8 cellular contexts compared by ENCODE assay signal in the genomic region with DNA sequence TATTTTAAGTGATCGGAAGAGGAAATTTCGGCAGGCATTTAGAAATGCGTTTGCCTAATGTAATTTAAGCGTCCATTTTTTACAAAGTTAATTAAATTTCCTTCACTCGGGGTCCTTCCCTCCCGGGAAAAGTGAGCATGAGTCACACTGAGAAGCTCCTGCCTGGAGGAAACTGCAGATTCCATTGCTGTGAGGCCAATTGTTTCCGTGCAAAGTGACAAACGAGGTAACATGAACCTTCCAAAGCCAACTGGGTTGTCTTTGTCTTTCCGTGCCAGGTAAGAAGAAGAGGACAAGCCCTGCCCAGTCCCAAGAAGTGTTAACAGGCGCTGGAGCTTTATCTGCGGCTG.
DNase-seq lines count a peak whose midpoint lies in the region; ATAC-seq, FAIRE-seq and TF ChIP-seq lines count a peak whose summit lies in the region.

No MANE protein-coding gene starts in this region.

- no peak overlapping the region for H2BK120ac ChIP-seq in H1 (replicated peaks; ENCODE audit: low read depth, low read length)

- peak overlapping the region; percentile 60; the same call in 1 of the 2 replicates for H2AFZ ChIP-seq in H1 (ENCODE audit: low read length)

- H3K9me3 Mint-ChIP-seq in immature natural killer cell, result peaks cover 0 to 6% (median 0%) of the 10 kb centered on the region in 6 donors

- peaks cover 9% of the 10 kb centered on the region for H3K23me2 ChIP-seq in H1 (ENCODE audit: low read depth, low read length)

- H3K27me3 ChIP-seq in H1 (replicated peaks in 1 of 4; ENCODE audit: control insufficient read depth in 3 of 4, extremely low read depth in 1 of 4, insufficient read depth in 3 of 4, low read length in 3 of 4) (peaks cover 0 to 10% (median 4%) of the 10 kb centered on the region in 4 experiments; a peak in 2 of 7 replicates), vagina (no peaks in the 10 kb centered on the region)

- TF ChIP-seq POLR2A in H1 (IDR thresholded peaks at IDR 0.05; ENCODE audit: control extremely low read depth in 1 of 2, low read depth in 2 of 2, low read length in 2 of 2) (peak in 1 of 2 experiments; percentile 72; a peak in 1 of 3 replicates), vagina (IDR thresholded peaks at IDR 0.05) (no peak)

- peak overlapping the region; percentile 90 to 93 for H3K4me2 ChIP-seq in H1 (ENCODE audit: insufficient read depth in 1 of 2, low read depth in 2 of 2, low read length in 2 of 2)

- H3K27me3 Mint-ChIP-seq in immature natural killer cell (ENCODE audit: low read depth in 3 of 3), result peaks cover 10 to 40% (median 15%) of the 10 kb centered on the region in 3 donors

- H3K14ac ChIP-seq in H1 (ENCODE audit: insufficient read length), result no peak overlapping the region

- no peak overlapping the region for H3K23ac ChIP-seq in H1 (ENCODE audit: insufficient read length)

- no peaks in the 10 kb centered on the region for H3K9me3 ChIP-seq in H1 (ENCODE audit: insufficient read depth in 2 of 2, low read depth in 1 of 2, low read length in 1 of 2)
- H3K9me3 ChIP-seq in mesodermal cell (ENCODE audit: control insufficient read depth, low read length), result no peaks in the 10 kb centered on the region
- no peaks in the 10 kb centered on the region for H3K9me3 ChIP-seq in vagina

- DNase-seq in Right ventricle myocardium inferior (ENCODE audit: missing footprints), result no peak
- DNase-seq in Right ventricle myocardium superior, result no peak
- peak in 1 of 2 experiments; percentile 70 for DNase-seq in H1 (ENCODE audit: low read depth in 1 of 2, low spot score in 2 of 2)
- no peak for DNase-seq in vagina (ENCODE audit: extremely low spot score in 2 of 2)
- no peak for DNase-seq in immature natural killer cell
- no peak for DNase-seq in activated naive CD4-positive, alpha-beta T cell treated with Interleukin-2 at 50 U/mL for 16 hours

- peak overlapping the region in 2 of 4 experiments; percentile 32 to 43; a peak in 3 of 7 replicates for H3K9ac ChIP-seq in H1 (replicated peaks in 1 of 4; ENCODE audit: extremely low read depth in 1 of 4, low read depth in 3 of 4, low read length in 3 of 4)

- no peak overlapping the region for H4K91ac ChIP-seq in H1 (replicated peaks; ENCODE audit: insufficient read length, low read length)

- no peaks in the 10 kb centered on the region for H3K36me3 Mint-ChIP-seq in immature natural killer cell

- POLR2A ChIA-PET in H1 (lab: Charles Lee; ENCODE audit: partially characterized antibody), result interaction anchor here (0.6 to 1.3 kb wide), 5 partner anchors 9 to 623 kb away, joined by 3 to 5 read pairs (median 3); no protein-coding TSS in a partner anchor

- no peak for TF ChIP-seq CTCF in H1 (IDR thresholded peaks at IDR 0.05; ENCODE audit: control extremely low read depth in 1 of 3, insufficient read depth in 1 of 3, low read depth in 1 of 3, low read length in 3 of 3)
- no peak for TF ChIP-seq CTCF in vagina (IDR thresholded peaks at IDR 0.05)

- peak; percentile 90 for FAIRE-seq in H1 (lab: Jason Lieb, UNC)

- no peak overlapping the region for H2AK5ac ChIP-seq in H1 (ENCODE audit: low read depth, low read length)

- H3K18ac ChIP-seq in H1 (ENCODE audit: extremely low read depth, low read length), result no peak overlapping the region

- no peak overlapping the region for H4K5ac ChIP-seq in H1 (ENCODE audit: insufficient read length, low read depth, low read length)

- intact Hi-C loops in Right ventricle myocardium inferior (cut with DNase I), result loop anchor here (1.0 to 10.0 kb wide), 3 partner anchors 48 to 387 kb away; no protein-coding TSS in a partner anchor
- intact Hi-C loops in Right ventricle myocardium superior (cut with DNase I), result no loop called here
- intact Hi-C loops in vagina (cut with DNase I), result no loop called here

- peak; percentile 21 for ATAC-seq in Right ventricle myocardium inferior
- ATAC-seq in Right ventricle myocardium superior (ENCODE audit: poor library complexity), result no peak
- ATAC-seq in HG03342 (IDR thresholded peaks at IDR 0.05; ENCODE audit: unreplicated experiment), result no peak

- no peaks in the 10 kb centered on the region for H3K79me1 ChIP-seq in H1 (ENCODE audit: low read depth, low read length)

- H3K4ac ChIP-seq in H1 (replicated peaks; ENCODE audit: insufficient read length, low read depth, low read length), result no peak overlapping the region

- CTCF ChIA-PET in H1 (lab: Charles Lee; ENCODE audit: partially characterized antibody), result interaction anchor here (0.8 to 1.4 kb wide), 2 partner anchors 20 to 49 kb away, joined by 3 to 6 read pairs; no protein-coding TSS in a partner anchor

- no peak for TF ChIP-seq EP300 in H1 (IDR thresholded peaks at IDR 0.05; ENCODE audit: borderline replicate concordance in 1 of 2, low read depth in 2 of 2, low read length in 2 of 2)

- H3K4me1 Mint-ChIP-seq in immature natural killer cell, result peaks cover 0 to 8% of the 10 kb centered on the region in 2 donors

- peak overlapping the region; percentile 54; the same call in 1 of the 2 replicates for H4K8ac ChIP-seq in H1 (ENCODE audit: extremely low read depth, insufficient read depth, low read length)

- H2BK12ac ChIP-seq in H1 (ENCODE audit: low read depth, low read length), result no peak overlapping the region

- TF ChIP-seq RAD21 in H1 (IDR thresholded peaks at IDR 0.05 in 1 of 2, conservative IDR thresholded peaks at IDR 0.05 in 1 of 2; ENCODE audit: low read depth in 2 of 2, low read length in 2 of 2), result no peak

- H2BK5ac ChIP-seq in H1 (ENCODE audit: low read depth, low read length), result no peak overlapping the region

- H4K20me1 ChIP-seq in H1 (replicated peaks in 1 of 2; ENCODE audit: control insufficient read depth in 1 of 2, insufficient read depth in 2 of 2, low read length in 2 of 2), result no peaks in the 10 kb centered on the region

- no peak overlapping the region for H2BK20ac ChIP-seq in H1 (ENCODE audit: low read length)

- no peak overlapping the region for H3K27ac Mint-ChIP-seq in immature natural killer cell

- no peaks in the 10 kb centered on the region for H3K79me2 ChIP-seq in H1 (ENCODE audit: control insufficient read depth in 1 of 2, insufficient read depth in 2 of 2, low read length in 2 of 2)

- H3K4me3 Mint-ChIP-seq in immature natural killer cell, result no peak overlapping the region

- H3K36me3 ChIP-seq in H1 (ENCODE audit: control insufficient read depth in 2 of 4, insufficient read depth in 4 of 4, low read length in 3 of 4), result no peaks in the 10 kb centered on the region
- H3K36me3 ChIP-seq in mesodermal cell (ENCODE audit: control insufficient read depth, insufficient read depth, low read length), result no peaks in the 10 kb centered on the region
- no peaks in the 10 kb centered on the region for H3K36me3 ChIP-seq in vagina

- H3K4me3 ChIP-seq in H1 (ENCODE audit: extremely low read depth in 1 of 4, insufficient read depth in 2 of 4, low read depth in 3 of 4, low read length in 4 of 4) (peak overlapping the region; percentile 24 to 64 (median 54)), mesodermal cell (ENCODE audit: extremely low read depth, insufficient read depth, low read length, poor library complexity, severe bottlenecking) (peak overlapping the region; percentile 40), vagina (peak overlapping the region; percentile 43 to 52)

- 6% methylated on average over 9 of the region's 11 CpGs; no CpG with 5 or more reads in 1 of the 2 experiments for WGBS in H1 (ENCODE audit: extremely low coverage in 1 of 2, insufficient coverage in 1 of 2, insufficient read length in 1 of 2, insufficient replicate concordance in 2 of 2, low coverage in 1 of 2, low lambda C conversion rate in 2 of 2, missing lambda C conversion rate in 1 of 2), 2 experiments
- WGBS in mesodermal cell (ENCODE audit: insufficient coverage in 2 of 2), 2 experiments, result 0 to 8% methylated on average over 6 to 8 of the region's 11 CpGs

- H2BK15ac ChIP-seq in H1 (ENCODE audit: low read length), result no peak overlapping the region

- no peak overlapping the region for H3K27ac ChIP-seq in H1 (ENCODE audit: low read depth, low read length)
- peak overlapping the region; percentile 98 for H3K27ac ChIP-seq in mesodermal cell (ENCODE audit: low read depth, low read length, severe bottlenecking)
- peak overlapping the region; percentile 65 for H3K27ac ChIP-seq in vagina

- H3K56ac ChIP-seq in H1 (replicated peaks; ENCODE audit: insufficient read length, low read depth, low read length), result no peak overlapping the region

- H3K4me1 ChIP-seq in H1 (replicated peaks in 1 of 4; ENCODE audit: control insufficient read depth in 3 of 4, insufficient read depth in 4 of 4, low read length in 3 of 4) (peaks cover 0 to 11% (median 2%) of the 10 kb centered on the region in 4 experiments; a peak in 4 of 7 replicates), mesodermal cell (ENCODE audit: control insufficient read depth, insufficient read depth, low read length, poor library complexity, severe bottlenecking) (peaks cover 23% of the 10 kb centered on the region), vagina (peaks cover 30% of the 10 kb centered on the region)

TF ChIP-seq in H1, 55 proteins besides CTCF, POLR2A, EP300 and RAD21:
- TF ChIP-seq PHF8 (conservative IDR thresholded peaks at IDR 0.05; ENCODE audit: low read depth, low read length), result no peak
- TF ChIP-seq NRF1 (IDR thresholded peaks at IDR 0.05; ENCODE audit: low read depth, low read length), result no peak
- TF ChIP-seq TBP (IDR thresholded peaks at IDR 0.05; ENCODE audit: low read depth, low read length), result peak; percentile 70; the same call in 1 of the 2 replicates
- peak; percentile 11; the same call in 1 of the 2 replicates for TF ChIP-seq YY1 (IDR thresholded peaks at IDR 0.05; ENCODE audit: low read depth, low read length)
- no peak for TF ChIP-seq EZH2 (IDR thresholded peaks at IDR 0.05; ENCODE audit: low read depth, low read length, severe bottlenecking)
- TF ChIP-seq JUND (IDR thresholded peaks at IDR 0.05; ENCODE audit: low read length), result peak; percentile 72
